In genomic region chr20:42258568-42258967, GRCh38 we compare ENCODE assay signal across 23 cellular contexts.
A peak's percentile ranks its signal among the peaks of the same experiment; 100 is the strongest.
DNase-seq lines count a peak whose midpoint lies in the region; ATAC-seq, FAIRE-seq and TF ChIP-seq lines count a peak whose summit lies in the region.
"Had no signal": no experiment of that assay in that cellular context is flagged by ENCODE, and none has a peak within 500 bp of the region (broad histone marks: within the 10 kb centered on the region; RNA-seq: fewer than 3 reads in every experiment).

No MANE protein-coding gene starts in this region.

- no peak overlapping the region for H2AFZ ChIP-seq in SK-N-SH (ENCODE audit: low read depth)

- no peak overlapping the region for H3K4me2 ChIP-seq in SK-N-SH

- CTCF ChIA-PET in SK-N-SH (lab: Yijun Ruan, JAX), result no interaction called here

- H3F3A ChIP-seq in SK-N-SH (replicated peaks; ENCODE audit: insufficient read depth), result no peaks in the 10 kb centered on the region

- no peak for DNase-seq in SK-N-SH
- no peak for DNase-seq in HTR-8/SVneo (ENCODE audit: insufficient read length, low spot score)
- peak; percentile 54 for DNase-seq in NCI-H1417 treated with DMSO at 0.1 percent for 48 hours (lab: John Stamatoyannopoulos, UW)
- peak; percentile 41 for DNase-seq in putamen (ENCODE audit: low spot score)
- DNase-seq in D721Med (ENCODE audit: insufficient read length, low spot score), result no peak
- DNase-seq in transverse colon, result no peak
- no peak for DNase-seq in DMS153 treated with DMSO at 0.1 percent for 48 hours (lab: John Stamatoyannopoulos, UW; ENCODE audit: unreplicated experiment)
- DNase-seq: ACHN; BE2C; C1 segment of cervical spinal cord; CD4-positive, CD25-positive, alpha-beta regulatory T cell; CD8-positive, alpha-beta memory T cell; COR-L47; DMS153; DMS79 treated with DMSO at 0.1 percent for 48 hours; GF-D8; H9; IMR-90 had no signal

- no peak for TF ChIP-seq EP300 in SK-N-SH (IDR thresholded peaks at IDR 0.05; ENCODE audit: borderline replicate concordance in 1 of 2, low read depth in 1 of 2, low read length in 1 of 2)
- TF ChIP-seq EP300 in transverse colon (IDR thresholded peaks at IDR 0.05; ENCODE audit: low read depth), result no peak

- no peak for TF ChIP-seq RAD21 in SK-N-SH (IDR thresholded peaks at IDR 0.05; ENCODE audit: low read length)

- no peak for ATAC-seq in SK-N-SH treated with all-trans-retinoic acid at 6 μM for 48 hours
- ATAC-seq: K562 had no signal

- H3K27me3 ChIP-seq in SK-N-SH (ENCODE audit: insufficient read depth) (no peaks in the 10 kb centered on the region), transverse colon (no peaks in the 10 kb centered on the region)

- no peak for TF ChIP-seq POLR2A in transverse colon (IDR thresholded peaks at IDR 0.05)

- POLR2A ChIA-PET in SK-N-SH (lab: Yijun Ruan, JAX), result no interaction called here

- H3K79me2 ChIP-seq in SK-N-SH (ENCODE audit: insufficient read depth), result no peaks in the 10 kb centered on the region

- no peak overlapping the region for H3K9ac ChIP-seq in SK-N-SH

- H3K36me3 ChIP-seq in SK-N-SH (replicated peaks in 1 of 2; ENCODE audit: control insufficient read depth in 1 of 2, insufficient read depth in 2 of 2, low read length in 1 of 2) (no peaks in the 10 kb centered on the region), transverse colon (no peaks in the 10 kb centered on the region)
- H3K36me3 ChIP-seq: BE2C had no signal

- H3K9me3 ChIP-seq in SK-N-SH (no peaks in the 10 kb centered on the region), transverse colon (no peaks in the 10 kb centered on the region)
- H3K9me3 ChIP-seq: BE2C had no signal

- H3K4me3 ChIP-seq in SK-N-SH (ENCODE audit: low read depth in 2 of 2, low read length in 1 of 2), result no peak overlapping the region
- H3K4me3 ChIP-seq in transverse colon, result no peak overlapping the region
- H3K4me3 ChIP-seq: K562 had no signal

- FAIRE-seq in HTR-8/SVneo (lab: Jason Lieb, UNC) (peak; percentile 57), D721Med (lab: Jason Lieb, UNC) (no peak)
- FAIRE-seq: A204.1, GM19239, H1, K562 had no signal

- H3K4me1 ChIP-seq in SK-N-SH (ENCODE audit: control insufficient read depth in 1 of 2, insufficient read depth in 2 of 2, low read depth in 1 of 2, low read length in 1 of 2), result no peaks in the 10 kb centered on the region
- H3K4me1 ChIP-seq in transverse colon, result no peaks in the 10 kb centered on the region
- H3K4me1 ChIP-seq: BE2C had no signal

- intact Hi-C loops in transverse colon (cut with DNase I; ENCODE audit: low total_unique reads), result no loop called here

- TF ChIP-seq CTCF in SK-N-SH (IDR thresholded peaks at IDR 0.05) (no peak), D721Med (IDR thresholded peaks at IDR 0.05; ENCODE audit: insufficient read depth, missing control alignments) (no peak), transverse colon (IDR thresholded peaks at IDR 0.05) (no peak)

- no peaks in the 10 kb centered on the region for H4K20me1 ChIP-seq in SK-N-SH (ENCODE audit: insufficient read depth)

- no peak overlapping the region for H3K27ac ChIP-seq in SK-N-SH (ENCODE audit: low read depth in 2 of 2, low read length in 1 of 2)
- H3K27ac ChIP-seq in transverse colon, result no peak overlapping the region

- 0% methylated on average over 1 of the region's 1 CpG for WGBS in SK-N-SH (ENCODE audit: low lambda C conversion rate)
- WGBS in transverse colon (ENCODE audit: low coverage in 1 of 2), 2 donors, result 50 to 55% methylated on average over 1 of the region's 1 CpG

- no peaks in the 10 kb centered on the region for H3K9me2 ChIP-seq in SK-N-SH

- in situ Hi-C loops in transverse colon (cut with MboI; ENCODE audit: low pct_ligation_motif_present in 1 of 4, low pct_unique_long_range_greater_than_20kb in 1 of 4, low sequenced_read_pairs in 3 of 4), result no loop called here

TF ChIP-seq in SK-N-SH treated with all-trans-retinoic acid at 6 μM for 48 hours, 23 proteins besides CTCF, POLR2A, EP300 and RAD21:
- peak; percentile 46 for TF ChIP-seq ISL1 (CRISPR knock-in tag; IDR thresholded peaks at IDR 0.05)
- TF ChIP-seq OSR1 (CRISPR knock-in tag; IDR thresholded peaks at IDR 0.05), result no peak

TF ChIP-seq in SK-N-SH, 30 proteins besides CTCF, POLR2A, EP300 and RAD21:
- TF ChIP-seq TEAD4 (IDR thresholded peaks at IDR 0.05; ENCODE audit: borderline replicate concordance, insufficient read depth), result no peak
- no peak for TF ChIP-seq NFIC (IDR thresholded peaks at IDR 0.05; ENCODE audit: borderline replicate concordance)
- no peak for TF ChIP-seq TCF12 (IDR thresholded peaks at IDR 0.05)

Comparison
In these comparisons a context has a peak if more than half of its experiments do, and no peak if none do; other contexts are left out.
1. DNase-seq: peak in NCI-H1417 treated with DMSO at 0.1 percent for 48 hours (single experiment) and putamen (single experiment); none in SK-N-SH (single experiment), HTR-8/SVneo (single experiment), D721Med (single experiment), transverse colon (single experiment) and DMS153 treated with DMSO at 0.1 percent for 48 hours (single experiment).